Comparison of ENCODE assay signal across 13 cellular contexts in the genomic region with DNA sequence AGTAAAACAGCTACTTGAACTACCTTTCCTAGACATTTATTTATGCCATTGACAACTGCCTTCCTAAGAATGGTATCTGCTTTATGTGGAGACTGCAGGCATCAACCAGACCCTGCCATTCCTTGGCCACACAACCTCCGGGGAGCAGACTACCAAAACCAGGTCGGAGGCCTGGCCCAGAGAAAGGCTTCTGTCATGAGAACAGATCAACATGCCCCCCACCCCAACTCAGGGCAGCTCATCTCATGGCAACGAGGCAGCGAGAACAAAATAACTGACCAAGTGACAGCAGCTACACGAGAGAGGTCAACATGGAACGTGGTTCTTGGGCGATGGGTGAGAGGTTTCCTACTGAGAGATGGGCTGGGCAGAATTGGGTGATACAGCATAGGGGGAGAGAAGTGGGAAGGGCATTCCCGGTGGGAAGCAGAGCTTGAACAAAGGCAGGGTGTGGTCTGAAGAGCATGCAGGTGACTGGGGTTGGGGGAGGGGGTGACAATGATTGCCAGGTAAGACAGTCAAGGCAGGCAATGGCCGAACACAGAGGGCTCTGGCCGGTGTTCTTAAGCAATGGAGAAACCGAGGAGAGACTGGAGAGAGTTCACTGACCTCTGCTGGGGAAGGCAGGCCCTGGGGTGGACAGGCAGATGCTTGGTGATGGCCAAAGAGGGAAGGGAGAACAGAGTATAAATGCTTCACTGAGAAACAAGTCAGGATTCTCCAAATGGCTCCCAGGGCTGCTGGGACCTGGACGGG. TPM values are rescaled to one million over a fixed set of nuclear protein-coding genes. Genes with fewer than 3 reads are reported as not detected.
DNase-seq lines count a peak whose midpoint lies in the region; ATAC-seq and TF ChIP-seq lines count a peak whose summit lies in the region.
"Had no signal": no experiment of that assay in that cellular context is flagged by ENCODE, and none has a peak within 500 bp of the region (broad histone marks: within the 10 kb centered on the region; RNA-seq: fewer than 3 reads in every experiment).

No MANE protein-coding gene starts in this region.

- ATAC-seq in T-cell (replicated peaks in 1 of 4) (no peak), HG03039 (IDR thresholded peaks at IDR 0.05; ENCODE audit: unreplicated experiment) (no peak)
- ATAC-seq in natural killer cell treated with Interleukin-12 subunit alpha and Interleukin-12 subunit beta and Interleukin-15 and Interleukin-18, amount 100 ng/mL, for 72 hours: no peak

- DNase-seq in T-cell (no peak), esophagus squamous epithelium (lab: John Stamatoyannopoulos, UW) (no peak), activated T-cell treated with anti-CD3 and anti-CD28 coated beads for 4 hours (no peak), NCI-H2227 (lab: John Stamatoyannopoulos, UW; ENCODE audit: unreplicated experiment) (no peak), SIG-M5 treated with dmso at 0.1 percent for 504 hours (lab: John Stamatoyannopoulos, UW; ENCODE audit: unreplicated experiment) (no peak)
- no peak for DNase-seq in natural killer cell treated with Interleukin-12 subunit alpha and Interleukin-12 subunit beta and Interleukin-15 and Interleukin-18, amount 100 ng/mL, for 72 hours (ENCODE audit: low spot score)
- DNase-seq: activated CD4-positive, alpha-beta T cell treated with anti-CD3 and anti-CD28 coated beads, Interleukin-2, amount 50 U/mL, for 4 hours; GM23248; islet precursor cell had no signal

- no peak for TF ChIP-seq CTCF in esophagus squamous epithelium (IDR thresholded peaks at IDR 0.05)

- peaks cover 34% of the 10 kb centered on the region for H3K36me3 Mint-ChIP-seq in T-cell
- peaks cover 24% of the 10 kb centered on the region for H3K36me3 Mint-ChIP-seq in natural killer cell treated with Interleukin-12 subunit alpha and Interleukin-12 subunit beta and Interleukin-15 and Interleukin-18, amount 100 ng/mL, for 72 hours

- no peaks in the 10 kb centered on the region for H3K27me3 ChIP-seq in BLaER1
- H3K27me3 ChIP-seq in esophagus squamous epithelium: no peaks in the 10 kb centered on the region
- H3K27me3 ChIP-seq: ascending aorta, SJSA1 had no signal

- peaks cover 88% of the 10 kb centered on the region for H3K4me1 ChIP-seq in BLaER1
- H3K4me1 ChIP-seq in esophagus squamous epithelium: peaks cover 54 to 87% (median 55%) of the 10 kb centered on the region in 3 donors

- TF ChIP-seq POLR2A in esophagus squamous epithelium (IDR thresholded peaks at IDR 0.05): no peak

- H3K4me2 ChIP-seq in BLaER1: no peak overlapping the region

- no peaks in the 10 kb centered on the region for H3K27me3 Mint-ChIP-seq in T-cell
- H3K27me3 Mint-ChIP-seq in natural killer cell treated with Interleukin-12 subunit alpha and Interleukin-12 subunit beta and Interleukin-15 and Interleukin-18, amount 100 ng/mL, for 72 hours: no peaks in the 10 kb centered on the region

- H4K20me1 ChIP-seq in BLaER1: peaks cover 94% of the 10 kb centered on the region

- H3K27ac ChIP-seq in BLaER1: 0 out of 2 replicates have a peak overlapping the region, but pooled peaks have one; percentile 41
- peak overlapping the region; percentile 56 to 96 (median 93) for H3K27ac ChIP-seq in esophagus squamous epithelium
- H3K27ac ChIP-seq: ascending aorta, GM23248, SJSA1 had no signal

- H3K4me3 ChIP-seq in BLaER1 (no peak overlapping the region), esophagus squamous epithelium (no peak overlapping the region)
- H3K4me3 ChIP-seq: ascending aorta, GM23248, SJSA1 had no signal

- POLR2A ChIA-PET in T-cell (lab: Charles Lee): no interaction called here

- CTCF ChIA-PET in T-cell (lab: Charles Lee): no interaction called here

- intact Hi-C loops in esophagus squamous epithelium (cut with DNase I): no loop called here

- H3K4me3 Mint-ChIP-seq in T-cell: no peak overlapping the region
- no peak overlapping the region for H3K4me3 Mint-ChIP-seq in natural killer cell treated with Interleukin-12 subunit alpha and Interleukin-12 subunit beta and Interleukin-15 and Interleukin-18, amount 100 ng/mL, for 72 hours

- peaks cover 10% of the 10 kb centered on the region; the same call in 1 of the 2 replicates for H3K9me3 ChIP-seq in BLaER1
- H3K9me3 ChIP-seq in esophagus squamous epithelium: no peaks in the 10 kb centered on the region
- H3K9me3 ChIP-seq: ascending aorta, SJSA1 had no signal

- peaks cover 93% of the 10 kb centered on the region for H3K36me3 ChIP-seq in BLaER1
- peaks cover 3 to 51% (median 18%) of the 10 kb centered on the region in 3 donors for H3K36me3 ChIP-seq in esophagus squamous epithelium

- WGBS in esophagus squamous epithelium, 2 donors: 73 to 79% methylated on average over 9 to 10 of the region's 12 CpGs

- peak overlapping the region; percentile 8 to 14 for H3K27ac Mint-ChIP-seq in T-cell
- H3K27ac Mint-ChIP-seq in natural killer cell treated with Interleukin-12 subunit alpha and Interleukin-12 subunit beta and Interleukin-15 and Interleukin-18, amount 100 ng/mL, for 72 hours: peak overlapping the region; percentile 11 to 31

- no peak overlapping the region; the same call in 1 of the 2 replicates for H3K9ac ChIP-seq in BLaER1
- H3K9ac ChIP-seq: GM23248 had no signal

- no peaks in the 10 kb centered on the region for H3K9me3 Mint-ChIP-seq in T-cell
- H3K9me3 Mint-ChIP-seq in natural killer cell treated with Interleukin-12 subunit alpha and Interleukin-12 subunit beta and Interleukin-15 and Interleukin-18, amount 100 ng/mL, for 72 hours: no peaks in the 10 kb centered on the region

- peaks cover 67 to 81% (median 77%) of the 10 kb centered on the region in 3 donors for H3K4me1 Mint-ChIP-seq in T-cell
- peaks cover 75 to 81% of the 10 kb centered on the region in 2 donors for H3K4me1 Mint-ChIP-seq in natural killer cell treated with Interleukin-12 subunit alpha and Interleukin-12 subunit beta and Interleukin-15 and Interleukin-18, amount 100 ng/mL, for 72 hours (ENCODE audit: low read depth in 2 of 2)

RNA-seq across cellular contexts. Expression of a gene that starts 33.9 kb away (rescaled TPM):
- total RNA-seq in T-cell (10 to 100 TPM; 66.5 to 78.4 (median 72.8) TPM), esophagus squamous epithelium (10 to 100 TPM; 55.5 to 87.5 (median 67.5) TPM)
- total RNA-seq in natural killer cell treated with Interleukin-12 subunit alpha and Interleukin-12 subunit beta and Interleukin-15 and Interleukin-18, amount 100 ng/mL, for 72 hours: 10 to 100 TPM; 58.0 to 89.8 TPM

RNA-seq across cellular contexts. Expression of a gene that starts 36.8 kb away (rescaled TPM):
- total RNA-seq in T-cell: 100 to 1,000 TPM; 141 to 206 (median 182) TPM
- 100 to 1,000 TPM; 128 to 297 (median 185) TPM for total RNA-seq in esophagus squamous epithelium
- total RNA-seq in natural killer cell treated with Interleukin-12 subunit alpha and Interleukin-12 subunit beta and Interleukin-15 and Interleukin-18, amount 100 ng/mL, for 72 hours: 100 to 1,000 TPM; 121 to 255 TPM
